ENCODE assay signal across 16 cellular contexts in the genomic region with DNA sequence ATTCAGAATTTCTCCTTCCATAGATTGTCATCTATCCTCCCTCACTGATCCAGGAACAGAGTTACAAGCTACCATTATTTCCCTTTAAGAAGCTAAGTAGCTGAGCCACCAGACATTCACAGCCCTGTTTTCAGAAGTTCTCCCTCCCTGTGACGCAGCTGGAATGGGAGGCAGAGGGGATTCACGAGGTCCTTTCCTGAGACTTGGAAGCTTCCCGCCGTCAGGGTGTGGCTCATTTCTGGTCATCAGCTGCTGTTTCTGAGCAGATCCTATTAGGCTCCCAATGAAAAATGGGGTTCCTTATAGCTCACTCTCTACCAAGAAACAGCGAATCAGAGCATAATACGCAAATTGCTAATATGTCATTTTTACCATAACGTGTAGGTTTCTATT.
DNase-seq lines count a peak whose midpoint lies in the region; ATAC-seq and TF ChIP-seq lines count a peak whose summit lies in the region.
"Had no signal": no experiment of that assay in that cellular context is flagged by ENCODE, and none has a peak within 500 bp of the region (broad histone marks: within the 10 kb centered on the region; RNA-seq: fewer than 3 reads in every experiment).

No MANE protein-coding gene starts in this region.

- intact Hi-C loops in left ventricle myocardium inferior (cut with micrococcal nuclease) (no loop called here), Right ventricle myocardium superior (cut with DNase I) (no loop called here), thyroid gland (cut with DNase I) (no loop called here)

- ATAC-seq in Right ventricle myocardium superior (ENCODE audit: poor library complexity), result no peak
- no peak for ATAC-seq in HG03280 (IDR thresholded peaks at IDR 0.05; ENCODE audit: unreplicated experiment)
- no peak for ATAC-seq in HG02840 (IDR thresholded peaks at IDR 0.05; ENCODE audit: low FRiP score, unreplicated experiment)
- ATAC-seq: PC-3 had no signal

- H3K4me3 ChIP-seq in left ventricle myocardium inferior (no peak overlapping the region), fibroblast of the aortic adventitia (ENCODE audit: low read depth, low read length) (no peak overlapping the region), thyroid gland (replicated peaks in 1 of 3) (no peak overlapping the region)

- TF ChIP-seq CTCF in left ventricle myocardium inferior (IDR thresholded peaks at IDR 0.05; ENCODE audit: borderline replicate concordance) (no peak), fibroblast of the aortic adventitia (IDR thresholded peaks at IDR 0.05; ENCODE audit: insufficient read depth, low read length) (no peak), nephron (IDR thresholded peaks at IDR 0.05; ENCODE audit: unreplicated experiment in 3 of 3) (no peak), thyroid gland (IDR thresholded peaks at IDR 0.05) (no peak)

- peaks cover 33% of the 10 kb centered on the region for H3K4me1 ChIP-seq in left ventricle myocardium inferior
- peaks cover 26 to 44% of the 10 kb centered on the region in 2 donors for H3K4me1 ChIP-seq in thyroid gland

- H3K36me3 Mint-ChIP-seq in nephron (ENCODE audit: low read depth), result no peaks in the 10 kb centered on the region

- DNase-seq in left ventricle myocardium inferior (no peak), Right ventricle myocardium superior (no peak), fibroblast of the aortic adventitia (ENCODE audit: low read depth) (peak; percentile 32), thyroid gland (peak; percentile 24 to 28), NCI-H1694 (lab: John Stamatoyannopoulos, UW) (no peak)
- DNase-seq: AML-193, DMS53, NCI-H1105, NCI-H187, NCI-H69, PC-3, SHP77 had no signal

- H3K27ac Mint-ChIP-seq in nephron, result peak overlapping the region; percentile 0 to 94 (median 33)

- H3K9me3 ChIP-seq in left ventricle myocardium inferior (replicated peaks) (peaks cover 2% of the 10 kb centered on the region), thyroid gland (no peaks in the 10 kb centered on the region)

- H3K4me1 Mint-ChIP-seq in nephron, result peaks cover 45% of the 10 kb centered on the region

- peaks cover 5% of the 10 kb centered on the region for H3K27me3 Mint-ChIP-seq in nephron (ENCODE audit: low read depth)

- H3K36me3 ChIP-seq in left ventricle myocardium inferior, result no peaks in the 10 kb centered on the region
- no peaks in the 10 kb centered on the region for H3K36me3 ChIP-seq in thyroid gland

- WGBS in thyroid gland, 2 donors, result 41 to 46% methylated on average over 7 of the region's 7 CpGs

- H3K27me3 ChIP-seq in left ventricle myocardium inferior (ENCODE audit: low read depth) (no peaks in the 10 kb centered on the region), thyroid gland (no peaks in the 10 kb centered on the region)

- H3K27ac ChIP-seq in left ventricle myocardium inferior (replicated peaks) (peak overlapping the region; percentile 1), thyroid gland (peak overlapping the region; percentile 21 to 43 (median 34))
- H3K27ac ChIP-seq: KMS-11 had no signal

- peaks cover 6% of the 10 kb centered on the region for H3K9me3 Mint-ChIP-seq in nephron

- no peak for TF ChIP-seq POLR2A in thyroid gland (IDR thresholded peaks at IDR 0.05)

- H3K4me3 Mint-ChIP-seq in nephron, result no peak overlapping the region

Comparison
In these comparisons a context has a peak if more than half of its experiments do, and no peak if none do; other contexts are left out.
1. DNase-seq: peak in fibroblast of the aortic adventitia (single experiment) and thyroid gland (2 of 2); none in left ventricle myocardium inferior (single experiment), Right ventricle myocardium superior (single experiment) and NCI-H1694 (single experiment).